25 cellular contexts compared by ENCODE assay signal in the genomic region with DNA sequence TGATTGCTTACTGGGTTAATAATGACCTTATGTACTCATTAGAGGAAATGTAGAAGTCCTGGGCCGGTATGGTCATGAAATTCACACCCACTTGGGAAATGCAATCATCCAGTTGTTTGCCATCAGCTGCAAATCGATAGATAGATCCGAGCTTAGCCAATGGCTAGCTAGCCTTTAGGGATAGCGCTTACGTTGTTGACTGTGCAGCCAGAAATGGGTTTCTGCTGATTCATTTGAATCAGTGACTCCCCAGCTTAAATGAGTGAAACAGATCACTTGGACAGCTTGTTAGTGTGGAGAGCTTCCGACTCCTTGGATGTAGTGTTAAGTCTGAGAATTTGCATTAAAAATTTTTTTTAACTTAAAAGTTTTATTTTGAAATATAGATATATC. TPM values are rescaled to one million over a fixed set of nuclear protein-coding genes. Genes with fewer than 3 reads are reported as not detected.
DNase-seq lines count a peak whose midpoint lies in the region; ATAC-seq, FAIRE-seq and TF ChIP-seq lines count a peak whose summit lies in the region.
"Had no signal": no experiment of that assay in that cellular context is flagged by ENCODE, and none has a peak within 500 bp of the region (broad histone marks: within the 10 kb centered on the region; RNA-seq: fewer than 3 reads in every experiment).

No MANE protein-coding gene starts in this region.

- no peaks in the 10 kb centered on the region for H3K27me3 ChIP-seq in SK-N-SH (ENCODE audit: insufficient read depth)
- H3K27me3 ChIP-seq in psoas muscle (ENCODE audit: insufficient read depth in 3 of 3, low read length in 2 of 3): no peaks in the 10 kb centered on the region
- H3K27me3 ChIP-seq: brain microvascular endothelial cell, Peyer's patch, upper lobe of left lung had no signal

- no peak overlapping the region for H2AFZ ChIP-seq in SK-N-SH (ENCODE audit: low read depth)

- H3K4me1 ChIP-seq in SK-N-SH (ENCODE audit: control insufficient read depth in 1 of 2, insufficient read depth in 2 of 2, low read depth in 1 of 2, low read length in 1 of 2) (peaks cover 0 to 18% of the 10 kb centered on the region in 2 experiments; a peak in 3 of 4 replicates), psoas muscle (peaks cover 3% of the 10 kb centered on the region)

- H3K9me2 ChIP-seq in SK-N-SH: no peaks in the 10 kb centered on the region

- no peak for TF ChIP-seq EP300 in SK-N-SH (IDR thresholded peaks at IDR 0.05; ENCODE audit: borderline replicate concordance in 1 of 2, low read depth in 1 of 2, low read length in 1 of 2)

- H4K20me1 ChIP-seq in SK-N-SH (ENCODE audit: insufficient read depth): no peaks in the 10 kb centered on the region

- CTCF ChIA-PET in SK-N-SH (lab: Yijun Ruan, JAX): interaction anchor here (0.8 to 7.3 kb wide), 7 partner anchors 11 to 220 kb away, joined by 3 to 76 read pairs (median 3); a partner anchor contains a TSS

- H3F3A ChIP-seq in SK-N-SH (replicated peaks; ENCODE audit: insufficient read depth): peaks cover 21% of the 10 kb centered on the region

- DNase-seq in SK-N-SH (no peak), fibroblast of peridontal ligament (ENCODE audit: extremely low read depth) (peak; percentile 24), psoas muscle (no peak), HTR-8/SVneo (ENCODE audit: insufficient read length, low spot score) (no peak), kidney tubule cell (ENCODE audit: low spot score) (no peak)
- DNase-seq: 8988T; activated CD4-positive, alpha-beta memory T cell treated with anti-CD3 and anti-CD28 coated beads, Interleukin-2, amount 10 ng/mL, durations not matched to agents 7 days and 5 days; CD8-positive, alpha-beta T cell; left colon; naive thymus-derived CD8-positive, alpha-beta T cell; NCI-H1436 treated with DMSO at 0.1 percent for 48 hours; NCI-H2107; NCI-H510A treated with DMSO at 0.1 percent for 48 hours; Peyer's patch; stimulated activated CD4-positive, alpha-beta T cell treated with anti-CD3 and anti-CD28 coated beads, Interleukin-15, amount 100 ng/mL, for 24 hours; stimulated activated naive CD8-positive, alpha-beta T cell treated with anti-CD3 and anti-CD28 coated beads, Interleukin-15, Interleukin-2, amounts not matched to agents 100 U/mL and 50 U/mL, for 24 hours had no signal

- intact Hi-C loops in psoas muscle (cut with DNase I): no loop called here

- 93% methylated on average over 6 of the region's 6 CpGs for WGBS in SK-N-SH (ENCODE audit: low lambda C conversion rate)
- 41 to 51% (median 41%) methylated on average over 6 of the region's 6 CpGs for WGBS in psoas muscle, 3 donors

- H3K9me3 ChIP-seq in SK-N-SH (no peaks in the 10 kb centered on the region), psoas muscle (no peaks in the 10 kb centered on the region)
- H3K9me3 ChIP-seq: Peyer's patch, upper lobe of left lung had no signal

- no peak overlapping the region for H3K9ac ChIP-seq in SK-N-SH
- H3K9ac ChIP-seq: KMS-11 had no signal

- no peak for TF ChIP-seq CTCF in SK-N-SH (IDR thresholded peaks at IDR 0.05)
- TF ChIP-seq CTCF in psoas muscle (IDR thresholded peaks at IDR 0.05): no peak

- no peak for FAIRE-seq in HTR-8/SVneo (lab: Jason Lieb, UNC)
- FAIRE-seq: TTC549 had no signal

- peak overlapping the region; percentile 59; the same call in 1 of the 2 replicates for H3K4me2 ChIP-seq in SK-N-SH
- H3K4me2 ChIP-seq: KMS-11 had no signal

- no peaks in the 10 kb centered on the region for H3K79me2 ChIP-seq in SK-N-SH (ENCODE audit: insufficient read depth)

- no peak for TF ChIP-seq RAD21 in SK-N-SH (IDR thresholded peaks at IDR 0.05; ENCODE audit: low read length)

- ATAC-seq in SK-N-SH treated with all-trans-retinoic acid at 6 μM for 48 hours: no peak
- no peak for ATAC-seq in psoas muscle
- no peak for ATAC-seq in HG03025 (IDR thresholded peaks at IDR 0.05; ENCODE audit: low FRiP score, unreplicated experiment)
- ATAC-seq: activated CD4-positive, CD25-positive, alpha-beta regulatory T cell treated with anti-CD3 and anti-CD28 coated beads, Interleukin-2, amount 50 U/mL, for 24 hours; CD8-positive, alpha-beta T cell; left colon; naive thymus-derived CD8-positive, alpha-beta T cell; stimulated activated naive CD8-positive, alpha-beta T cell treated with anti-CD3 and anti-CD28 coated beads, Interleukin-15, Interleukin-2, amounts not matched to agents 100 U/mL and 50 U/mL, for 24 hours had no signal

- POLR2A ChIA-PET in SK-N-SH (lab: Yijun Ruan, JAX): no interaction called here

- H3K27ac ChIP-seq in SK-N-SH (ENCODE audit: low read depth in 2 of 2, low read length in 1 of 2): peak overlapping the region in 1 of 2 experiments; percentile 86; a peak in 2 of 4 replicates
- H3K27ac ChIP-seq in psoas muscle: peak overlapping the region; percentile 91
- peak overlapping the region; percentile 59 for H3K27ac ChIP-seq in temporal lobe (ENCODE audit: low read depth, low read length)
- H3K27ac ChIP-seq: brain microvascular endothelial cell, KMS-11, upper lobe of left lung had no signal

- H3K4me3 ChIP-seq in SK-N-SH (ENCODE audit: low read depth in 2 of 2, low read length in 1 of 2) (no peak overlapping the region), psoas muscle (peak overlapping the region; percentile 65)
- H3K4me3 ChIP-seq: Peyer's patch, upper lobe of left lung had no signal

- H3K36me3 ChIP-seq in SK-N-SH (replicated peaks in 1 of 2; ENCODE audit: control insufficient read depth in 1 of 2, insufficient read depth in 2 of 2, low read length in 1 of 2) (no peaks in the 10 kb centered on the region), psoas muscle (ENCODE audit: insufficient read depth in 1 of 2, low read depth in 1 of 2) (no peaks in the 10 kb centered on the region)
- H3K36me3 ChIP-seq: brain microvascular endothelial cell, Peyer's patch, upper lobe of left lung had no signal

TF ChIP-seq in SK-N-SH, 30 proteins besides CTCF, POLR2A, EP300 and RAD21 (continues in another document):
- TF ChIP-seq TAF1 (IDR thresholded peaks at IDR 0.05; ENCODE audit: borderline replicate concordance, low read depth, low read length) (no peak), MEF2A (IDR thresholded peaks at IDR 0.05; ENCODE audit: borderline replicate concordance, low read depth) (no peak), TEAD4 (IDR thresholded peaks at IDR 0.05; ENCODE audit: borderline replicate concordance, insufficient read depth) (no peak)
- TF ChIP-seq, protein P1, sequence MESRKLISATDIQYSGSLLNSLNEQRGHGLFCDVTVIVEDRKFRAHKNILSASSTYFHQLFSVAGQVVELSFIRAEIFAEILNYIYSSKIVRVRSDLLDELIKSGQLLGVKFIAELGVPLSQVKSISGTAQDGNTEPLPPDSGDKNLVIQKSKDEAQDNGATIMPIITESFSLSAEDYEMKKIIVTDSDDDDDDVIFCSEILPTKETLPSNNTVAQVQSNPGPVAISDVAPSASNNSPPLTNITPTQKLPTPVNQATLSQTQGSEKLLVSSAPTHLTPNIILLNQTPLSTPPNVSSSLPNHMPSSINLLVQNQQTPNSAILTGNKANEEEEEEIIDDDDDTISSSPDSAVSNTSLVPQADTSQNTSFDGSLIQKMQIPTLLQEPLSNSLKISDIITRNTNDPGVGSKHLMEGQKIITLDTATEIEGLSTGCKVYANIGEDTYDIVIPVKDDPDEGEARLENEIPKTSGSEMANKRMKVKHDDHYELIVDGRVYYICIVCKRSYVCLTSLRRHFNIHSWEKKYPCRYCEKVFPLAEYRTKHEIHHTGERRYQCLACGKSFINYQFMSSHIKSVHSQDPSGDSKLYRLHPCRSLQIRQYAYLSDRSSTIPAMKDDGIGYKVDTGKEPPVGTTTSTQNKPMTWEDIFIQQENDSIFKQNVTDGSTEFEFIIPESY (IDR thresholded peaks at IDR 0.05; ENCODE audit: borderline replicate concordance, low read depth): no peak

TF ChIP-seq in SK-N-SH treated with all-trans-retinoic acid at 6 μM for 48 hours, 23 proteins besides CTCF, POLR2A, EP300 and RAD21:
- no peak for TF ChIP-seq ISL1 (CRISPR knock-in tag; IDR thresholded peaks at IDR 0.05)

RNA-seq across cellular contexts. Expression of a gene that starts 11.8 kb away (rescaled TPM):
- polyA plus RNA-seq in SK-N-SH (2012; rRNA removed) (1.6 and 2.3 TPM in 2 replicates), psoas muscle (1 to 10 TPM; 1.0 to 7.7 (median 5.6) TPM)
- 1.9 and 2.8 TPM in 2 replicates for polyA plus RNA-seq in SK-N-SH (2012; cell fraction: cytosol; rRNA removed)
- polyA plus RNA-seq in SK-N-SH (2012; cell fraction: nucleus; rRNA removed): 1.7 and 1.9 TPM in 2 replicates
- total RNA-seq in psoas muscle (10 to 100 TPM in 3 of 4 donors, 1 to 10 TPM in 1; 3.0 to 78.9 (median 39.4) TPM), temporal lobe (9.1 TPM)
- total RNA-seq: activated CD4-positive, alpha-beta memory T cell treated with anti-CD3 and anti-CD28 coated beads, Interleukin-2, amount 10 ng/mL, durations not matched to agents 7 days and 5 days; T-helper 1 cell treated with Interleukin-12 subunit alpha and Interleukin-12 subunit beta and Interleukin-4 antibody, amounts not matched to agents 30 ng/mL and 1 ng/mL, for 36 hours had no signal

RNA-seq across cellular contexts. Expression of a gene that starts 58.4 kb away (rescaled TPM):
- polyA plus RNA-seq in SK-N-SH (2012; rRNA removed) (4.2 and 5.3 TPM in 2 replicates), psoas muscle (1 to 10 TPM; 5.1 to 9.9 (median 7.1) TPM)
- 6.5 and 7.7 TPM in 2 replicates for polyA plus RNA-seq in SK-N-SH (2012; cell fraction: cytosol; rRNA removed)
- 1.9 and 2.8 TPM in 2 replicates for polyA plus RNA-seq in SK-N-SH (2012; cell fraction: nucleus; rRNA removed)
- total RNA-seq in psoas muscle (1 to 10 TPM; 8.2 to 8.9 (median 8.2) TPM), temporal lobe (11.6 TPM)
